ENCODE assay signal across 17 cellular contexts in the genomic region with DNA sequence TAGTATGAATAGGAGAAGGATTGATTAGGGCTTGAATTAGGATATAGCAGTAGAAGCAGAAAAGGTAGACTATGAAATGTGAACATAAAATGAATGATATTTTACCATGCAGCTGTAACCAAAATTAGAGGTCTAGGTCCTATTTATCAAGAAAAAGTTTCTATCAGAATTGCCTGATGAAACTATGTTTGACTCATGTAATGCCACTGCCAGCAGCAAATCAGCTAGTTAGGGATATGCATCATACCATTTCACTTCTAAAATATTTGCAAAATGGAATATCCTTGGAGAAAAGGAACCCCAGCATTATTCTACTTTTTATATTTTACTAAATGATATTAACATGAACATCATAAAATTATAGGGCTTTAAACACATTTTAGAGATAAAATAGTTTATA.
DNase-seq lines count a peak whose midpoint lies in the region; TF ChIP-seq lines count a peak whose summit lies in the region.
"Had no signal": no experiment of that assay in that cellular context is flagged by ENCODE, and none has a peak within 500 bp of the region (broad histone marks: within the 10 kb centered on the region; RNA-seq: fewer than 3 reads in every experiment).

No MANE protein-coding gene starts in this region.

- peak overlapping the region; percentile 9 for H3K27ac ChIP-seq in osteoblast (ENCODE audit: low read depth, low read length)
- no peak overlapping the region for H3K27ac ChIP-seq in effector memory CD4-positive, alpha-beta T cell (ENCODE audit: insufficient read depth, low read length, poor library complexity, severe bottlenecking)
- H3K27ac ChIP-seq: BLaER1 treated with 17β-estradiol and CSF1 and Interleukin-3, amounts not matched to agents 10 nM and 100 nM; HL-60 had no signal

- H3K79me2 ChIP-seq in osteoblast (ENCODE audit: insufficient read depth, low read length), result no peaks in the 10 kb centered on the region

- H3K27me3 Mint-ChIP-seq in chondrocyte (ENCODE audit: low read depth), result no peaks in the 10 kb centered on the region
- H3K27me3 Mint-ChIP-seq: B cell; CD4-positive, CD25-positive, alpha-beta regulatory T cell had no signal

- H2AFZ ChIP-seq in osteoblast (ENCODE audit: low read length), result no peak overlapping the region

- H3K4me1 ChIP-seq in osteoblast (ENCODE audit: insufficient read depth, low read length), result no peaks in the 10 kb centered on the region
- H3K4me1 ChIP-seq in effector memory CD4-positive, alpha-beta T cell (ENCODE audit: control insufficient read depth, insufficient read depth, low read length, poor library complexity, severe bottlenecking), result no peaks in the 10 kb centered on the region
- H3K4me1 ChIP-seq: Caco-2 had no signal

- H3K36me3 Mint-ChIP-seq in chondrocyte (ENCODE audit: low read depth), result peaks cover 36% of the 10 kb centered on the region
- H3K36me3 Mint-ChIP-seq: CD4-positive, CD25-positive, alpha-beta regulatory T cell had no signal

- no peak overlapping the region for H3K4me2 ChIP-seq in osteoblast (ENCODE audit: insufficient read depth, low read length)
- H3K4me2 ChIP-seq: BLaER1 treated with 17β-estradiol and CSF1 and Interleukin-3, amounts not matched to agents 10 nM and 100 nM had no signal

- DNase-seq in GM03348 (ENCODE audit: low spot score) (peak; percentile 13), chondrocyte (ENCODE audit: low spot score) (no peak), fibroblast of peridontal ligament (ENCODE audit: extremely low read depth) (peak; percentile 67), osteoblast (ENCODE audit: insufficient read length, low spot score, missing footprints) (no peak), NCI-H1436 treated with DMSO at 0.1 percent for 48 hours (lab: John Stamatoyannopoulos, UW) (no peak), T-helper 9 cell (no peak)
- no peak for DNase-seq in activated CD4-positive, alpha-beta T cell treated with anti-CD3 and anti-CD28 coated beads, Interleukin-2, amount 50 U/mL, for 4 hours
- no peak for DNase-seq in effector memory CD4-positive, alpha-beta T cell
- DNase-seq: 8988T; Caco-2; CD4-positive, CD25-positive, alpha-beta regulatory T cell; GOT3; H7; HFFc6 had no signal

- no peaks in the 10 kb centered on the region for H3K4me1 Mint-ChIP-seq in chondrocyte (ENCODE audit: low read depth)
- H3K4me1 Mint-ChIP-seq: B cell; CD4-positive, CD25-positive, alpha-beta regulatory T cell had no signal

- no peaks in the 10 kb centered on the region for H3K27me3 ChIP-seq in osteoblast (ENCODE audit: insufficient read depth, low read length)
- no peaks in the 10 kb centered on the region for H3K27me3 ChIP-seq in effector memory CD4-positive, alpha-beta T cell (replicated peaks; ENCODE audit: control insufficient read depth, insufficient read depth, low read length, poor library complexity, severe bottlenecking)
- H3K27me3 ChIP-seq: BLaER1 treated with 17β-estradiol and CSF1 and Interleukin-3, amounts not matched to agents 10 nM and 100 nM had no signal

- H3K36me3 ChIP-seq in osteoblast (ENCODE audit: insufficient read depth, low read length), result peaks cover 32% of the 10 kb centered on the region
- no peaks in the 10 kb centered on the region for H3K36me3 ChIP-seq in effector memory CD4-positive, alpha-beta T cell (ENCODE audit: control insufficient read depth, insufficient read depth, low read length)

- no peaks in the 10 kb centered on the region for H3K9me3 Mint-ChIP-seq in chondrocyte (ENCODE audit: low read depth)
- H3K9me3 Mint-ChIP-seq: HFFc6 had no signal

- TF ChIP-seq CTCF in chondrocyte (IDR thresholded peaks at IDR 0.05) (no peak), osteoblast (IDR thresholded peaks at IDR 0.05; ENCODE audit: extremely low read depth, low read depth, low read length) (no peak)

- peak overlapping the region; percentile 37 for H3K27ac Mint-ChIP-seq in chondrocyte (ENCODE audit: unreplicated experiment)
- H3K27ac Mint-ChIP-seq: B cell; CD4-positive, CD25-positive, alpha-beta regulatory T cell; HFFc6 had no signal

- H3K4me3 Mint-ChIP-seq in chondrocyte (ENCODE audit: unreplicated experiment), result no peak overlapping the region
- H3K4me3 Mint-ChIP-seq: B cell; CD4-positive, CD25-positive, alpha-beta regulatory T cell; HFFc6 had no signal

- H3K9me3 ChIP-seq in osteoblast (ENCODE audit: low read depth, low read length), result no peaks in the 10 kb centered on the region
- no peaks in the 10 kb centered on the region for H3K9me3 ChIP-seq in effector memory CD4-positive, alpha-beta T cell (ENCODE audit: control insufficient read depth, low read length)
- H3K9me3 ChIP-seq: BLaER1 treated with 17β-estradiol and CSF1 and Interleukin-3, amounts not matched to agents 10 nM and 100 nM; Caco-2 had no signal

- no peak overlapping the region for H3K4me3 ChIP-seq in osteoblast (ENCODE audit: insufficient read depth, low read length)
- no peak overlapping the region for H3K4me3 ChIP-seq in effector memory CD4-positive, alpha-beta T cell (ENCODE audit: insufficient read depth, low read depth, low read length, poor library complexity, severe bottlenecking)
- H3K4me3 ChIP-seq: BLaER1 treated with 17β-estradiol and CSF1 and Interleukin-3, amounts not matched to agents 10 nM and 100 nM had no signal

- H4K20me1 ChIP-seq in osteoblast (ENCODE audit: insufficient read depth, low read length), result no peaks in the 10 kb centered on the region

Comparison
In these comparisons a context has a peak if more than half of its experiments do, and no peak if none do; other contexts are left out.
1. DNase-seq: peak in GM03348 (single experiment) and fibroblast of peridontal ligament (single experiment); none in chondrocyte (single experiment), osteoblast (single experiment), activated CD4-positive, alpha-beta T cell treated with anti-CD3 and anti-CD28 coated beads, Interleukin-2, amount 50 U/mL, for 4 hours (0 of 2), effector memory CD4-positive, alpha-beta T cell (0 of 3), NCI-H1436 treated with DMSO at 0.1 percent for 48 hours (single experiment) and T-helper 9 cell (single experiment).